8 cellular contexts compared by ENCODE assay signal in the genomic region with DNA sequence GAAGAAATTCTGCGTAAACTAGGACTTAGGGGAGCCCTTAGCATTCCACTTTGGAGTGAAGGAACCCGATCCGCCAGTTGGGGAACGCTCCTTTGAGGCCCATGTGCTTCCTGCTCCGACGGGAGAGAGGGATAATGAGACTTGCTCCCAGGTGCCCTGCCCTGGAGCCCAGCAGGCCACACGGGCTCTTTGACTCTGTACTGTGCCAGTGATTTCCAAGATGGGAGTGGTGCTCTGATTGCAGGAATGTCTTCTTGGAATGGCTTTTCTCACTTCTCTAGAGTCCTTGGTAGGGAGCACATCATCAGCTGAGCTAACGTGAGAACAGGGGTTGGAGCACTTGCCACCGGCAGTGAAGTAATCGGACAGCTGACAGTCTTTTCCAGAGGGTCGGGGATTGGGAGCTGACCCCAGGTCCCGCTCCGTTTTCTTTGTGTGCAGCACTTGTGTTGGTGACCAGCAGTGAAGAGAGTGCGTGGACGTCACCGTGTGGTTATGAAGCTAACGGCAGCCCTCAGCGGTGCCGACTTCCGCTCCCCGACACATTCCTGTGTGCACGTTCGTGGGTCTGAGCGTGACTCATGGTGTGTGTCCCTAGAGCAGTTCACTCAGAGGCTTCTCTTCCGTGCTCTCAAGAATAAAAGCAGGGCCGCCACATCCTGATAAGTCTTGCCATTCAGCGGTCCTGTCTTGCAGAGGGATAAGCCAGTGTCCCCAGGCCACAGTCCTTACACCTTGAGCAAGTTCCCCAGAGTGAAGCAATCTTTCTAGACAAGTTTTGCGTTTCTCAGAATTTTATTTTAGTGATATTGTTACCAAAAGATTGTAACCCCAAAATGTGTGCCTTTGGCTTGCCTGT. TPM values are rescaled to one million over a fixed set of nuclear protein-coding genes. Genes with fewer than 3 reads are reported as not detected.
DNase-seq lines count a peak whose midpoint lies in the region; ATAC-seq and TF ChIP-seq lines count a peak whose summit lies in the region.

No MANE protein-coding gene starts in this region.

- H4K20me1 ChIP-seq in mammary epithelial cell (ENCODE audit: insufficient read depth, low read length) = no peaks in the 10 kb centered on the region

- H3K4me1 ChIP-seq in mammary epithelial cell (ENCODE audit: insufficient read depth, low read length) = peaks cover 30% of the 10 kb centered on the region
- H3K4me1 ChIP-seq in spleen = peaks cover 0 to 43% (median 14%) of the 10 kb centered on the region in 6 donors

- intact Hi-C loops in mammary epithelial cell (cut with micrococcal nuclease) = loop anchor here (1.0 to 2.0 kb wide), 2 partner anchors 13 to 26 kb away; partner anchors contain the start of gene ABL1
- intact Hi-C loops in spleen (cut with DNase I; ENCODE audit: low total_unique reads) = loop anchor here (5.0 kb wide), 1 partner anchor 88 kb away; no protein-coding TSS in a partner anchor

- no peaks in the 10 kb centered on the region for H3K9me3 ChIP-seq in mammary epithelial cell (replicated peaks; ENCODE audit: insufficient read depth, low read length)
- H3K9me3 ChIP-seq in spleen = no peaks in the 10 kb centered on the region

- peak overlapping the region; percentile 33 for H3K4me2 ChIP-seq in mammary epithelial cell (ENCODE audit: insufficient read depth, low read depth, low read length)

- 66% methylated on average over 27 of the region's 28 CpGs for WGBS in mammary epithelial cell (ENCODE audit: low coverage, missing lambda C conversion rate)
- WGBS in spleen, 5 donors = 66 to 79% (median 69%) methylated on average over 22 to 28 of the region's 28 CpGs

- no peak for ATAC-seq in HG03354 (IDR thresholded peaks at IDR 0.05; ENCODE audit: poor library complexity, severe bottlenecking, unreplicated experiment)

- H3K27ac ChIP-seq in mammary epithelial cell (ENCODE audit: insufficient read depth, low read depth, low read length) (peak overlapping the region; percentile 8), spleen (peak overlapping the region in 6 of 8 donors; percentile 6 to 36 (median 20))

- no peak overlapping the region for H3K9ac ChIP-seq in mammary epithelial cell (ENCODE audit: insufficient read depth, low read length)

- H3K36me3 ChIP-seq in mammary epithelial cell (ENCODE audit: insufficient read depth, low read length) = peaks cover 4% of the 10 kb centered on the region
- peaks cover 0 to 81% (median 24%) of the 10 kb centered on the region in 6 donors for H3K36me3 ChIP-seq in spleen

- H3K27me3 ChIP-seq in mammary epithelial cell (ENCODE audit: insufficient read depth, low read length) (no peaks in the 10 kb centered on the region), spleen (replicated peaks in 1 of 7) (no peaks in the 10 kb centered on the region)

- no peak overlapping the region for H3K4me3 ChIP-seq in mammary epithelial cell (replicated peaks in 1 of 3; ENCODE audit: insufficient read depth in 1 of 3, low read depth in 2 of 3, low read length in 3 of 3)
- no peak overlapping the region for H3K4me3 ChIP-seq in spleen

- TF ChIP-seq POLR2A in spleen (IDR thresholded peaks at IDR 0.05) = no peak

- TF ChIP-seq CTCF in mammary epithelial cell (conservative IDR thresholded peaks at IDR 0.05 in 1 of 2, IDR thresholded peaks at IDR 0.05 in 1 of 2; ENCODE audit: extremely low read depth in 1 of 2, insufficient read depth in 1 of 2, low read depth in 1 of 2, low read length in 2 of 2) (peak in 1 of 2 donors; percentile 30), spleen (IDR thresholded peaks at IDR 0.05 in 8 of 11, conservative IDR thresholded peaks at IDR 0.05 in 3 of 11) (peak in 3 of 11 experiments; percentile 12 to 42 (median 34))

- in situ Hi-C loops in mammary epithelial cell (cut with MboI; ENCODE audit: low sequenced_read_pairs in 2 of 2) = loop anchor here in 1 of 2 donors (5.0 kb wide), 2 partner anchors 88 to 153 kb away; no protein-coding TSS in a partner anchor

- DNase-seq in HPDE6-E6E7 (ENCODE audit: extremely low spot score) (peak; percentile 85), mammary epithelial cell (no peak), iris pigment epithelial cell (ENCODE audit: low read depth) (peak; percentile 98), spleen (peak; percentile 80), NCI-H187 (lab: John Stamatoyannopoulos, UW) (no peak), middle frontal gyrus (ENCODE audit: extremely low spot score, low spot score) (no peak), COLO668 (lab: John Stamatoyannopoulos, UW; ENCODE audit: unreplicated experiment) (no peak)

- no peak overlapping the region for H2AFZ ChIP-seq in mammary epithelial cell (ENCODE audit: low read depth, low read length)

- no TSS peak for BruUV-seq in mammary epithelial cell (replicated peaks; lab: Mats Ljungman, UMichigan)

- dilution Hi-C loops in mammary epithelial cell (cut with HindIII; ENCODE audit: low sequenced_read_pairs) = loop anchor here (5.0 kb wide), 2 partner anchors 68 to 163 kb away; no protein-coding TSS in a partner anchor

- CTCF ChIA-PET in mammary epithelial cell (lab: Charles Lee; ENCODE audit: low non-redundant PET) = interaction anchor here (0.6 kb wide), 1 partner anchor 170 kb away, joined by 5 read pairs; no protein-coding TSS in a partner anchor

- H3K79me2 ChIP-seq in mammary epithelial cell (ENCODE audit: insufficient read depth, low read length) = peaks cover 45% of the 10 kb centered on the region

RNA-seq across cellular contexts. Expression of gene ABL1, which starts 25.6 kb away (rescaled TPM):
- total RNA-seq in mammary epithelial cell = 10 to 100 TPM; 50.5 to 52.8 TPM
- 19.4 TPM for polyA plus RNA-seq in mammary epithelial cell
- polyA minus RNA-seq in mammary epithelial cell = 90.2 TPM
- 10 to 100 TPM; 36.2 to 76.7 (median 55.5) TPM for total RNA-seq in spleen
- 10 to 100 TPM in 2 of 3 donors, 1 to 10 TPM in 1; 9.7 to 17.0 (median 11.5) TPM for polyA plus RNA-seq in spleen

RNA-seq across cellular contexts. Expression of gene QRFP, which starts 35.9 kb away (rescaled TPM):
- total RNA-seq in mammary epithelial cell (not detected), spleen (not detected)
- polyA plus RNA-seq in mammary epithelial cell (not detected), spleen (under 1 TPM in 2 of 3 donors, not detected in 1; 0.13 to 0.16 TPM)
- polyA minus RNA-seq in mammary epithelial cell = not detected

Comparison
In these comparisons a context has a peak if more than half of its experiments do, and no peak if none do; other contexts are left out.
1. DNase-seq: peak in HPDE6-E6E7 (single experiment), iris pigment epithelial cell (single experiment) and spleen (single experiment); none in mammary epithelial cell (single experiment), NCI-H187 (0 of 2), middle frontal gyrus (single experiment) and COLO668 (single experiment).